22 cellular contexts compared by ENCODE assay signal in genomic region chr2:60391250-60392013, GRCh38.
DNase-seq lines count a peak whose midpoint lies in the region; ATAC-seq and TF ChIP-seq lines count a peak whose summit lies in the region.
"Had no signal": no experiment of that assay in that cellular context is flagged by ENCODE, and none has a peak within 500 bp of the region (broad histone marks: within the 10 kb centered on the region; RNA-seq: fewer than 3 reads in every experiment).

No MANE protein-coding gene starts in this region.

- no peaks in the 10 kb centered on the region for H3K27me3 Mint-ChIP-seq in stimulated activated memory B cell treated with anti-CD40 and anti-IgM and Interleukin-4, amounts not matched to agents 10 μg/mL and 1 μg/mL and 100 μg/mL, for 72 hours
- H3K27me3 Mint-ChIP-seq in Calu3 (ENCODE audit: unreplicated experiment), result peaks cover 25% of the 10 kb centered on the region

- peak; percentile 32 for ATAC-seq in HG02610 (IDR thresholded peaks at IDR 0.05; ENCODE audit: unreplicated experiment)
- no peak for ATAC-seq in stimulated activated memory B cell treated with anti-CD40 and anti-IgM and Interleukin-4, amounts not matched to agents 10 μg/mL and 1 μg/mL and 100 μg/mL, for 72 hours
- ATAC-seq in GM18520 (IDR thresholded peaks at IDR 0.05; ENCODE audit: unreplicated experiment), result no peak
- ATAC-seq: activated CD8-positive, alpha-beta T cell treated with anti-CD3 and anti-CD28 coated beads, Interleukin-2, amount 10 ng/mL, durations not matched to agents 7 days and 5 days; right cardiac atrium had no signal

- no peaks in the 10 kb centered on the region for H3K36me3 Mint-ChIP-seq in stimulated activated memory B cell treated with anti-CD40 and anti-IgM and Interleukin-4, amounts not matched to agents 10 μg/mL and 1 μg/mL and 100 μg/mL, for 72 hours
- no peaks in the 10 kb centered on the region for H3K36me3 Mint-ChIP-seq in Calu3 (ENCODE audit: insufficient read depth, unreplicated experiment)

- H3K4me1 Mint-ChIP-seq in stimulated activated memory B cell treated with anti-CD40 and anti-IgM and Interleukin-4, amounts not matched to agents 10 μg/mL and 1 μg/mL and 100 μg/mL, for 72 hours, result peaks cover 37% of the 10 kb centered on the region
- H3K4me1 Mint-ChIP-seq in Calu3 (ENCODE audit: low read depth, unreplicated experiment), result no peaks in the 10 kb centered on the region

- TF ChIP-seq CTCF in Calu3 (IDR thresholded peaks at IDR 0.05; ENCODE audit: unreplicated experiment), result no peak

- CTCF ChIA-PET in Calu3 (lab: Charles Lee), result no interaction called here

- peak overlapping the region; percentile 8 for H3K4me3 Mint-ChIP-seq in stimulated activated memory B cell treated with anti-CD40 and anti-IgM and Interleukin-4, amounts not matched to agents 10 μg/mL and 1 μg/mL and 100 μg/mL, for 72 hours
- H3K4me3 Mint-ChIP-seq in Calu3 (ENCODE audit: low read depth, unreplicated experiment), result no peak overlapping the region
- H3K4me3 Mint-ChIP-seq: activated CD8-positive, alpha-beta T cell treated with anti-CD3 and anti-CD28 coated beads, Interleukin-2, amount 10 ng/mL, durations not matched to agents 7 days and 5 days; activated naive CD4-positive, alpha-beta T cell treated with anti-CD3 and anti-CD28 coated beads for 36 hours had no signal

- H3K27ac Mint-ChIP-seq in stimulated activated memory B cell treated with anti-CD40 and anti-IgM and Interleukin-4, amounts not matched to agents 10 μg/mL and 1 μg/mL and 100 μg/mL, for 72 hours, result peak overlapping the region; percentile 82
- H3K27ac Mint-ChIP-seq in Calu3 (ENCODE audit: unreplicated experiment), result no peak overlapping the region
- H3K27ac Mint-ChIP-seq: activated CD8-positive, alpha-beta T cell treated with anti-CD3 and anti-CD28 coated beads, Interleukin-2, amount 10 ng/mL, durations not matched to agents 7 days and 5 days; activated naive CD4-positive, alpha-beta T cell treated with anti-CD3 and anti-CD28 coated beads for 36 hours had no signal

- BruUV-seq in Calu3 (replicated peaks; lab: Mats Ljungman, UMichigan), result no TSS peak

- intact Hi-C loops in Calu3 (cut with micrococcal nuclease; ENCODE audit: unreplicated experiment), result no loop called here

- H3K9me3 Mint-ChIP-seq in stimulated activated memory B cell treated with anti-CD40 and anti-IgM and Interleukin-4, amounts not matched to agents 10 μg/mL and 1 μg/mL and 100 μg/mL, for 72 hours, result no peaks in the 10 kb centered on the region
- H3K9me3 Mint-ChIP-seq in Calu3 (ENCODE audit: low read depth, unreplicated experiment), result no peaks in the 10 kb centered on the region
- H3K9me3 Mint-ChIP-seq: activated naive CD4-positive, alpha-beta T cell treated with anti-CD3 and anti-CD28 coated beads for 36 hours had no signal

- peak; percentile 29 for DNase-seq in DMS153 (lab: John Stamatoyannopoulos, UW)
- no peak for DNase-seq in DMS153 treated with DMSO at 0.1 percent for 48 hours (lab: John Stamatoyannopoulos, UW; ENCODE audit: unreplicated experiment)
- DNase-seq in SW480 (ENCODE audit: low spot score), result peak; percentile 58
- DNase-seq in stimulated activated naive CD4-positive, alpha-beta T cell treated with Interleukin-2 at 50 U/mL for 16 hours (lab: John Stamatoyannopoulos, UW), result no peak
- DNase-seq in Calu3, result no peak
- DNase-seq: activated CD4-positive, CD25-positive, alpha-beta regulatory T cell treated with anti-CD3 and anti-CD28 coated beads, Interleukin-2, amount 50 U/mL, for 72 hours; activated CD8-positive, alpha-beta T cell treated with anti-CD3 and anti-CD28 coated beads, Interleukin-2, amount 10 ng/mL, durations not matched to agents 7 days and 5 days; activated naive CD4-positive, alpha-beta T cell treated with anti-CD3 and anti-CD28 coated beads for 36 hours; activated T-cell treated with anti-CD3 and anti-CD28 coated beads, Interleukin-2, amount 50 U/mL, for 48 hours; effector memory CD4-positive, alpha-beta T cell; KG1; kidney glomerular epithelial cell; mammary epithelial cell; NCI-H187; NCI-H446; right cardiac atrium; RPMI8226; stimulated activated CD4-positive, alpha-beta T cell treated with anti-CD3 and anti-CD28 coated beads, Interleukin-15, amount 100 ng/mL, for 24 hours; transverse colon had no signal

Comparison
In these comparisons a context has a peak if more than half of its experiments do, and no peak if none do; other contexts are left out.
1. DNase-seq: peak in DMS153 (single experiment) and SW480 (single experiment); none in DMS153 treated with DMSO at 0.1 percent for 48 hours (single experiment), stimulated activated naive CD4-positive, alpha-beta T cell treated with Interleukin-2 at 50 U/mL for 16 hours (single experiment) and Calu3 (single experiment).